Comparison of ENCODE assay signal across 15 cellular contexts in genomic region chr5:21826884-21827283, GRCh38.
"Had no signal": no experiment of that assay in that cellular context is flagged by ENCODE, and none has a peak within 500 bp of the region (broad histone marks: within the 10 kb centered on the region; RNA-seq: fewer than 3 reads in every experiment).

No MANE protein-coding gene starts in this region.

- H3K27ac Mint-ChIP-seq: activated naive CD8-positive, alpha-beta T cell treated with anti-CD3 and anti-CD28 coated beads for 36 hours; brain; memory B cell; naive thymus-derived CD8-positive, alpha-beta T cell had no signal

- DNase-seq: activated CD4-positive, alpha-beta T cell treated with anti-CD3 and anti-CD28 coated beads, Interleukin-2, amount 50 U/mL, for 1 hour; activated CD8-positive, alpha-beta memory T cell treated with anti-CD3 and anti-CD28 coated beads for 24 hours; activated naive CD8-positive, alpha-beta T cell treated with anti-CD3 and anti-CD28 coated beads for 36 hours; amygdala; effector CD8-positive, alpha-beta T cell; head of caudate nucleus; kidney glomerular epithelial cell; left ventricle myocardium superior; naive thymus-derived CD8-positive, alpha-beta T cell; stimulated activated CD4-positive, alpha-beta T cell treated with anti-CD3 and anti-CD28 coated beads, Interleukin-1b, Interleukin-23, amount 100 ng/mL, for 48 hours; upper lobe of right lung had no signal

- H3K4me1 Mint-ChIP-seq: activated naive CD8-positive, alpha-beta T cell treated with anti-CD3 and anti-CD28 coated beads for 36 hours; brain; central memory CD8-positive, alpha-beta T cell; naive thymus-derived CD8-positive, alpha-beta T cell had no signal

- H3K9me3 Mint-ChIP-seq: brain had no signal

- H3K27me3 Mint-ChIP-seq: activated naive CD8-positive, alpha-beta T cell treated with anti-CD3 and anti-CD28 coated beads for 36 hours; central memory CD8-positive, alpha-beta T cell; memory B cell; naive thymus-derived CD8-positive, alpha-beta T cell had no signal

- ATAC-seq: activated CD4-positive, CD25-positive, alpha-beta regulatory T cell treated with anti-CD3 and anti-CD28 coated beads, Interleukin-2, amount 50 U/mL, for 24 hours; left ventricle myocardium superior; naive thymus-derived CD8-positive, alpha-beta T cell; upper lobe of right lung had no signal

- H3K36me3 Mint-ChIP-seq: activated naive CD8-positive, alpha-beta T cell treated with anti-CD3 and anti-CD28 coated beads for 36 hours; brain; memory B cell; naive thymus-derived CD8-positive, alpha-beta T cell had no signal

- H3K4me3 Mint-ChIP-seq: activated naive CD8-positive, alpha-beta T cell treated with anti-CD3 and anti-CD28 coated beads for 36 hours; brain; central memory CD8-positive, alpha-beta T cell; memory B cell; naive thymus-derived CD8-positive, alpha-beta T cell had no signal
